Comparison of ENCODE assay signal across 8 cellular contexts in genomic region chr3:177300039-177300833, GRCh38.
DNase-seq lines count a peak whose midpoint lies in the region; ATAC-seq and TF ChIP-seq lines count a peak whose summit lies in the region.

No MANE protein-coding gene starts in this region.

- in situ Hi-C loops in KBM-7 (cut with MboI; ENCODE audit: low pct_unique_long_range_greater_than_20kb, low sequenced_read_pairs): no loop called here

- CTCF ChIA-PET in activated CD4-positive, alpha-beta memory T cell treated with anti-CD3 and anti-CD28 coated beads for 36 hours (lab: Charles Lee): no interaction called here

- H3K27me3 Mint-ChIP-seq in CD14-positive monocyte (ENCODE audit: low read depth in 3 of 3) (peaks cover 0 to 3% (median 0%) of the 10 kb centered on the region in 3 donors), immature natural killer cell (ENCODE audit: low read depth in 3 of 3) (no peaks in the 10 kb centered on the region)
- H3K27me3 Mint-ChIP-seq in dendritic cell treated with granulocyte-macrophage colony-stimulating factor and Interleukin-4, amounts not matched to agents 40 ng/mL and 50 ng/mL, for 4 days: no peaks in the 10 kb centered on the region
- no peaks in the 10 kb centered on the region for H3K27me3 Mint-ChIP-seq in activated CD4-positive, alpha-beta memory T cell treated with anti-CD3 and anti-CD28 coated beads for 36 hours

- DNase-seq in CD14-positive monocyte (ENCODE audit: low spot score): peak; percentile 54
- peak; percentile 82 for DNase-seq in KBM-7
- peak; percentile 100 for DNase-seq in renal cortical epithelial cell (ENCODE audit: low read depth)
- no peak for DNase-seq in activated CD4-positive, alpha-beta memory T cell treated with anti-CD3 and anti-CD28 coated beads for 36 hours
- no peak for DNase-seq in immature natural killer cell
- DNase-seq in esophagus muscularis mucosa (ENCODE audit: extremely low spot score): no peak

- no peak for TF ChIP-seq EP300 in esophagus muscularis mucosa (IDR thresholded peaks at IDR 0.05)

- H3K9me3 Mint-ChIP-seq in CD14-positive monocyte (no peaks in the 10 kb centered on the region), immature natural killer cell (no peaks in the 10 kb centered on the region)
- no peaks in the 10 kb centered on the region for H3K9me3 Mint-ChIP-seq in dendritic cell treated with granulocyte-macrophage colony-stimulating factor and Interleukin-4, amounts not matched to agents 40 ng/mL and 50 ng/mL, for 4 days
- H3K9me3 Mint-ChIP-seq in activated CD4-positive, alpha-beta memory T cell treated with anti-CD3 and anti-CD28 coated beads for 36 hours: no peaks in the 10 kb centered on the region

- intact Hi-C loops in CD14-positive monocyte (cut with micrococcal nuclease) (no loop called here), esophagus muscularis mucosa (cut with DNase I) (no loop called here)
- intact Hi-C loops in dendritic cell treated with granulocyte-macrophage colony-stimulating factor and Interleukin-4, amounts not matched to agents 40 ng/mL and 50 ng/mL, for 4 days (cut with micrococcal nuclease): no loop called here
- intact Hi-C loops in activated CD4-positive, alpha-beta memory T cell treated with anti-CD3 and anti-CD28 coated beads for 36 hours (cut with micrococcal nuclease): no loop called here

- no peaks in the 10 kb centered on the region for H3K27me3 ChIP-seq in esophagus muscularis mucosa

- TF ChIP-seq CTCF in CD14-positive monocyte (IDR thresholded peaks at IDR 0.05): no peak
- no peak for TF ChIP-seq CTCF in esophagus muscularis mucosa (IDR thresholded peaks at IDR 0.05)

- H3K27ac ChIP-seq in esophagus muscularis mucosa (replicated peaks in 1 of 4): no peak overlapping the region

- H3K4me3 ChIP-seq in esophagus muscularis mucosa: no peak overlapping the region

- H3K36me3 Mint-ChIP-seq in CD14-positive monocyte (no peaks in the 10 kb centered on the region), immature natural killer cell (no peaks in the 10 kb centered on the region)
- H3K36me3 Mint-ChIP-seq in dendritic cell treated with granulocyte-macrophage colony-stimulating factor and Interleukin-4, amounts not matched to agents 40 ng/mL and 50 ng/mL, for 4 days (ENCODE audit: low read depth): no peaks in the 10 kb centered on the region
- H3K36me3 Mint-ChIP-seq in activated CD4-positive, alpha-beta memory T cell treated with anti-CD3 and anti-CD28 coated beads for 36 hours: no peaks in the 10 kb centered on the region

- H3K4me3 Mint-ChIP-seq in CD14-positive monocyte (peak overlapping the region in 1 of 2 donors; percentile 33), immature natural killer cell (no peak overlapping the region)
- H3K4me3 Mint-ChIP-seq in dendritic cell treated with granulocyte-macrophage colony-stimulating factor and Interleukin-4, amounts not matched to agents 40 ng/mL and 50 ng/mL, for 4 days: no peak overlapping the region
- no peak overlapping the region for H3K4me3 Mint-ChIP-seq in activated CD4-positive, alpha-beta memory T cell treated with anti-CD3 and anti-CD28 coated beads for 36 hours

- POLR2A ChIA-PET in activated CD4-positive, alpha-beta memory T cell treated with anti-CD3 and anti-CD28 coated beads for 36 hours (lab: Charles Lee): interaction anchor here (0.6 kb wide), 2 partner anchors 188 to 667 kb away, joined by 3 read pairs; no protein-coding TSS in a partner anchor

- H3K9me3 ChIP-seq in esophagus muscularis mucosa: no peaks in the 10 kb centered on the region

- WGBS in esophagus muscularis mucosa: 74% methylated on average over 12 of the region's 12 CpGs

- H3K4me1 ChIP-seq in esophagus muscularis mucosa: peaks cover 0 to 5% (median 0%) of the 10 kb centered on the region in 4 donors

- H3K27ac Mint-ChIP-seq in CD14-positive monocyte: peak overlapping the region in 6 of 7 donors; percentile 50 to 81 (median 68)
- H3K27ac Mint-ChIP-seq in dendritic cell treated with granulocyte-macrophage colony-stimulating factor and Interleukin-4, amounts not matched to agents 40 ng/mL and 50 ng/mL, for 4 days: peak overlapping the region; percentile 70
- no peak overlapping the region for H3K27ac Mint-ChIP-seq in activated CD4-positive, alpha-beta memory T cell treated with anti-CD3 and anti-CD28 coated beads for 36 hours
- H3K27ac Mint-ChIP-seq in immature natural killer cell: no peak overlapping the region

- no peaks in the 10 kb centered on the region for H3K36me3 ChIP-seq in esophagus muscularis mucosa

- H3K4me1 Mint-ChIP-seq in CD14-positive monocyte: peaks cover 17% of the 10 kb centered on the region
- H3K4me1 Mint-ChIP-seq in dendritic cell treated with granulocyte-macrophage colony-stimulating factor and Interleukin-4, amounts not matched to agents 40 ng/mL and 50 ng/mL, for 4 days (ENCODE audit: low read depth): peaks cover 17% of the 10 kb centered on the region
- H3K4me1 Mint-ChIP-seq in activated CD4-positive, alpha-beta memory T cell treated with anti-CD3 and anti-CD28 coated beads for 36 hours (ENCODE audit: low read depth): no peaks in the 10 kb centered on the region
- H3K4me1 Mint-ChIP-seq in immature natural killer cell: no peaks in the 10 kb centered on the region

- TF ChIP-seq POLR2A in esophagus muscularis mucosa (IDR thresholded peaks at IDR 0.05; ENCODE audit: low read depth): no peak

- peak; percentile 82 for ATAC-seq in GM21367 (IDR thresholded peaks at IDR 0.05; ENCODE audit: unreplicated experiment)

Comparison
In these comparisons a context has a peak if more than half of its experiments do, and no peak if none do; other contexts are left out.
1. DNase-seq: peak in CD14-positive monocyte (single experiment), KBM-7 (single experiment) and renal cortical epithelial cell (single experiment); none in activated CD4-positive, alpha-beta memory T cell treated with anti-CD3 and anti-CD28 coated beads for 36 hours (single experiment), immature natural killer cell (0 of 3) and esophagus muscularis mucosa (single experiment).
2. H3K27ac Mint-ChIP-seq: peak in CD14-positive monocyte (6 of 7) and dendritic cell treated with granulocyte-macrophage colony-stimulating factor and Interleukin-4, amounts not matched to agents 40 ng/mL and 50 ng/mL, for 4 days (single experiment); none in activated CD4-positive, alpha-beta memory T cell treated with anti-CD3 and anti-CD28 coated beads for 36 hours (single experiment) and immature natural killer cell (0 of 6).